Comparison of ENCODE assay signal across 12 cellular contexts in the genomic region with DNA sequence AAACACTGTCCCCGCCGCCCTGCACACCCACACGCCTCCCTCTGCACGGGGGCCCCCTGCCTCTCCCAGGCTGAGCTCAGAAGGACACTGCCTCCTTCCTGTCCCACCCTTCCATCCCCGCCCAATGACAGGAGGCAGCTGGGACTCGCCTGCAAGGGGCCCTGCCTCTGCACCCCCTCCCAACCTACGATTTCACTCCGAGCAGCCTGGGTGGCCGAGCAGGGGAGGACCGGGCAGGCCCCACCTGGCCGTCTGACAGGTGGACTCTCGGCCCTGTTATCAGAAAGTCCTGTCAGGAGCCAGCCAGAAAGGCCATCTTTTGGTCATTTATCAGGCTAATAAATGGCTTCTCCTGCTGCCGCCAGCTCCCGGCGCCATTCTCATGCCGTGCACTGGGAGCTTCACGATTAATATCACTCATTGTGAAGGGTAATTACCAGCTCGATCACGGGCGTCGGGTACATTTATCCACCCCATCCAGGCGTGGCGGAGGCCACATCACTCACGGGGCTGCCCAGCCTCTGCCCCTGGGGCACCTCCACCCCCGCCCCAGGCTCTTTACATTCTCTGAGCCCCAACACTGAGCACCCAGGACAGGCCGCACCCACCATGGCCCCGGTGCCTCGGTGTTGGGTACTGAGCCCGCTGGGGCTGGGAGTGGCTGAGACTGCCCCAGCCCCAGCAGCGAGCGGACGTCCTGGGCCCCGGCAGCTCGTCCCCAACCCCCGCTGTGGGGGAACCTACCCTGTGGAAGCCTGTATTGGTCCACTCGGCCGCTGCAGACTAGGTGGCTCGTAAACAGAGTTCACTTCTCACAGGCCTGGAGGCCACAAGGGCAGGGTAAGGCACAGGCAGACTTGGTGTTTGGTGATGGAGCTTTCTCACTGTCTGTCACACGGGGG.
A peak's percentile ranks its signal among the peaks of the same experiment; 100 is the strongest.
DNase-seq lines count a peak whose midpoint lies in the region; ATAC-seq and TF ChIP-seq lines count a peak whose summit lies in the region.
"Had no signal": no experiment of that assay in that cellular context is flagged by ENCODE, and none has a peak within 500 bp of the region (broad histone marks: within the 10 kb centered on the region; RNA-seq: fewer than 3 reads in every experiment).

No MANE protein-coding gene starts in this region.

- DNase-seq in H9 (peak; percentile 28), RWPE2 (ENCODE audit: low spot score) (peak; percentile 51), right cardiac atrium (peak; percentile 12 to 49 (median 42)), retina (peak; percentile 64), omental fat pad (ENCODE audit: low spot score) (no peak), NCI-H2171 treated with DMSO at 0.1 percent for 48 hours (lab: John Stamatoyannopoulos, UW) (no peak)
- DNase-seq: activated T-cell treated with anti-CD3 and anti-CD28 coated beads, Interleukin-2, amount 50 U/mL, for 24 hours; T1000 had no signal

- no peaks in the 10 kb centered on the region for H3K4me1 ChIP-seq in H9 (ENCODE audit: insufficient read depth, low read length)
- H3K4me1 ChIP-seq in RWPE2 (ENCODE audit: insufficient read depth, poor library complexity, severe bottlenecking): no peaks in the 10 kb centered on the region
- no peaks in the 10 kb centered on the region for H3K4me1 ChIP-seq in right cardiac atrium (ENCODE audit: control insufficient read depth, insufficient read depth, low read length)
- H3K4me1 ChIP-seq: Caco-2 had no signal

- TF ChIP-seq CTCF in H9 (conservative IDR thresholded peaks at IDR 0.05): no peak
- TF ChIP-seq CTCF in RWPE2 (IDR thresholded peaks at IDR 0.05; ENCODE audit: poor library complexity, severe bottlenecking): no peak
- TF ChIP-seq CTCF in omental fat pad (IDR thresholded peaks at IDR 0.05): no peak

- H3K23ac ChIP-seq in H9 (ENCODE audit: insufficient read length, low read depth, low read length): no peak overlapping the region

- H3K9ac ChIP-seq in H9 (ENCODE audit: extremely low read depth, insufficient read length, low read length): no peak overlapping the region

- H2BK15ac ChIP-seq in H9 (ENCODE audit: low read depth, low read length): no peak overlapping the region

- H3K79me2 ChIP-seq in H9 (ENCODE audit: insufficient read depth, low read length): no peaks in the 10 kb centered on the region

- H2AK5ac ChIP-seq in H9 (ENCODE audit: insufficient read length, low read length): no peak overlapping the region

- no peak overlapping the region for H4K91ac ChIP-seq in H9 (ENCODE audit: insufficient read length, low read depth, low read length)

- H2BK20ac ChIP-seq in H9 (ENCODE audit: low read depth, low read length, poor library complexity, severe bottlenecking): no peak overlapping the region

- H3K4ac ChIP-seq in H9 (ENCODE audit: low read depth, low read length): no peak overlapping the region

- H3K27ac Mint-ChIP-seq in H9: peak overlapping the region in 1 of 3 experiments; percentile 92; a peak in 1 of 7 replicates
- no peak overlapping the region for H3K27ac Mint-ChIP-seq in stimulated activated memory B cell treated with anti-CD40 and anti-IgM and Interleukin-4, amounts not matched to agents 10 μg/mL and 1 μg/mL and 100 μg/mL, for 72 hours

- no peak overlapping the region for H3K4me3 Mint-ChIP-seq in H9
- H3K4me3 Mint-ChIP-seq in stimulated activated memory B cell treated with anti-CD40 and anti-IgM and Interleukin-4, amounts not matched to agents 10 μg/mL and 1 μg/mL and 100 μg/mL, for 72 hours: no peak overlapping the region
- H3K4me3 Mint-ChIP-seq: activated T-cell treated with anti-CD3 and anti-CD28 coated beads, Interleukin-2, amount 50 U/mL, for 24 hours had no signal

- H4K5ac ChIP-seq in H9 (ENCODE audit: insufficient read length, low read depth, low read length): no peak overlapping the region

- no peak overlapping the region for H2BK12ac ChIP-seq in H9 (ENCODE audit: insufficient read length, low read depth, low read length)

- H3K27me3 Mint-ChIP-seq in H9 (ENCODE audit: low read depth): no peaks in the 10 kb centered on the region; the same call in 1 of the 2 replicates
- H3K27me3 Mint-ChIP-seq in stimulated activated memory B cell treated with anti-CD40 and anti-IgM and Interleukin-4, amounts not matched to agents 10 μg/mL and 1 μg/mL and 100 μg/mL, for 72 hours: no peaks in the 10 kb centered on the region
- H3K27me3 Mint-ChIP-seq: activated T-cell treated with anti-CD3 and anti-CD28 coated beads, Interleukin-2, amount 50 U/mL, for 24 hours; naive thymus-derived CD8-positive, alpha-beta T cell had no signal

- H2AFZ ChIP-seq in H9 (ENCODE audit: low read length): no peak overlapping the region

- no peak overlapping the region for H3T11ph ChIP-seq in H9 (ENCODE audit: low read length)

- no peak for ATAC-seq in RWPE2 (ENCODE audit: low read depth)
- ATAC-seq in right cardiac atrium: no peak
- no peak for ATAC-seq in omental fat pad (ENCODE audit: low FRiP score)
- no peak for ATAC-seq in stimulated activated memory B cell treated with anti-CD40 and anti-IgM and Interleukin-4, amounts not matched to agents 10 μg/mL and 1 μg/mL and 100 μg/mL, for 72 hours
- ATAC-seq: Panc1 had no signal

- no peaks in the 10 kb centered on the region for H3K23me2 ChIP-seq in H9 (ENCODE audit: insufficient read length, low read depth, low read length, poor library complexity, severe bottlenecking)

- no CpG with 5 or more reads among the region's 39 CpGs for WGBS in H9 (ENCODE audit: extremely low coverage, insufficient read length, low lambda C conversion rate)
- WGBS in right cardiac atrium: 89% methylated on average over 39 of the region's 39 CpGs

- no peak overlapping the region for H3K14ac ChIP-seq in H9 (ENCODE audit: insufficient read depth, low read length)

- peaks cover 2 to 16% of the 10 kb centered on the region in 2 experiments; a peak in 2 of 4 replicates for H3K4me1 Mint-ChIP-seq in H9
- no peaks in the 10 kb centered on the region for H3K4me1 Mint-ChIP-seq in stimulated activated memory B cell treated with anti-CD40 and anti-IgM and Interleukin-4, amounts not matched to agents 10 μg/mL and 1 μg/mL and 100 μg/mL, for 72 hours

- H3K18ac ChIP-seq in H9 (ENCODE audit: insufficient read length, low read depth, low read length): no peak overlapping the region

- H3K27me3 ChIP-seq in H9 (ENCODE audit: insufficient read depth, low read length) (no peaks in the 10 kb centered on the region), RWPE2 (ENCODE audit: insufficient read depth, poor library complexity, severe bottlenecking) (no peaks in the 10 kb centered on the region), right cardiac atrium (ENCODE audit: control insufficient read depth, insufficient read depth) (no peaks in the 10 kb centered on the region)

- peaks cover 3% of the 10 kb centered on the region for H4K20me1 ChIP-seq in H9 (ENCODE audit: control insufficient read depth, insufficient read depth, insufficient read length)

- no peak overlapping the region for H3K4me2 ChIP-seq in H9 (ENCODE audit: insufficient read depth, insufficient read length, low read length)

- no peak overlapping the region for H3K56ac ChIP-seq in H9 (ENCODE audit: insufficient read length, low read depth, low read length)

- H3K36me3 Mint-ChIP-seq in H9 (ENCODE audit: insufficient read depth in 1 of 3, low read depth in 3 of 3): 0 out of 7 replicates have a peak, but pooled peaks cover 0 to 4% (median 0%) of the 10 kb centered on the region in 3 experiments
- peaks cover 29% of the 10 kb centered on the region for H3K36me3 Mint-ChIP-seq in stimulated activated memory B cell treated with anti-CD40 and anti-IgM and Interleukin-4, amounts not matched to agents 10 μg/mL and 1 μg/mL and 100 μg/mL, for 72 hours

- no peaks in the 10 kb centered on the region for H3K9me3 ChIP-seq in H9 (ENCODE audit: control insufficient read depth, low read depth, low read length)
- H3K9me3 ChIP-seq in RWPE2 (ENCODE audit: severe bottlenecking): no peaks in the 10 kb centered on the region
- H3K9me3 ChIP-seq in right cardiac atrium (ENCODE audit: control insufficient read depth, low read length): no peaks in the 10 kb centered on the region
- H3K9me3 ChIP-seq: Caco-2 had no signal

- H3K27ac ChIP-seq in H9 (ENCODE audit: insufficient read length, low read depth, low read length) (no peak overlapping the region), RWPE2 (ENCODE audit: poor library complexity, severe bottlenecking) (no peak overlapping the region), right cardiac atrium (ENCODE audit: low read length) (no peak overlapping the region)

- no peaks in the 10 kb centered on the region for H3K79me1 ChIP-seq in H9 (ENCODE audit: insufficient read depth, low read depth, low read length, poor library complexity, severe bottlenecking)

- H3K9me3 Mint-ChIP-seq in H9: no peaks in the 10 kb centered on the region
- H3K9me3 Mint-ChIP-seq in stimulated activated memory B cell treated with anti-CD40 and anti-IgM and Interleukin-4, amounts not matched to agents 10 μg/mL and 1 μg/mL and 100 μg/mL, for 72 hours: no peaks in the 10 kb centered on the region
- H3K9me3 Mint-ChIP-seq: activated T-cell treated with anti-CD3 and anti-CD28 coated beads, Interleukin-2, amount 50 U/mL, for 24 hours; naive thymus-derived CD8-positive, alpha-beta T cell had no signal

- H3K36me3 ChIP-seq in RWPE2 (ENCODE audit: low read depth): no peaks in the 10 kb centered on the region

- no peak overlapping the region for H4K8ac ChIP-seq in H9 (replicated peaks; ENCODE audit: insufficient read length, low read depth, low read length)

- H3K4me3 ChIP-seq in RWPE2 (ENCODE audit: severe bottlenecking) (no peak overlapping the region), right cardiac atrium (ENCODE audit: low read length) (no peak overlapping the region)

- no peak overlapping the region for H2BK120ac ChIP-seq in H9 (ENCODE audit: low read depth, low read length, poor library complexity, severe bottlenecking)

- no peak overlapping the region for H2BK5ac ChIP-seq in H9 (ENCODE audit: insufficient read length, low read length)

- intact Hi-C loops in right cardiac atrium (cut with DNase I): no loop called here

Comparison
In these comparisons a context has a peak if more than half of its experiments do, and no peak if none do; other contexts are left out.
1. DNase-seq: peak in H9 (single experiment), RWPE2 (single experiment), right cardiac atrium (3 of 3) and retina (single experiment); none in omental fat pad (single experiment) and NCI-H2171 treated with DMSO at 0.1 percent for 48 hours (single experiment).